ENCODE assay signal across 1 cellular context in the genomic region with DNA sequence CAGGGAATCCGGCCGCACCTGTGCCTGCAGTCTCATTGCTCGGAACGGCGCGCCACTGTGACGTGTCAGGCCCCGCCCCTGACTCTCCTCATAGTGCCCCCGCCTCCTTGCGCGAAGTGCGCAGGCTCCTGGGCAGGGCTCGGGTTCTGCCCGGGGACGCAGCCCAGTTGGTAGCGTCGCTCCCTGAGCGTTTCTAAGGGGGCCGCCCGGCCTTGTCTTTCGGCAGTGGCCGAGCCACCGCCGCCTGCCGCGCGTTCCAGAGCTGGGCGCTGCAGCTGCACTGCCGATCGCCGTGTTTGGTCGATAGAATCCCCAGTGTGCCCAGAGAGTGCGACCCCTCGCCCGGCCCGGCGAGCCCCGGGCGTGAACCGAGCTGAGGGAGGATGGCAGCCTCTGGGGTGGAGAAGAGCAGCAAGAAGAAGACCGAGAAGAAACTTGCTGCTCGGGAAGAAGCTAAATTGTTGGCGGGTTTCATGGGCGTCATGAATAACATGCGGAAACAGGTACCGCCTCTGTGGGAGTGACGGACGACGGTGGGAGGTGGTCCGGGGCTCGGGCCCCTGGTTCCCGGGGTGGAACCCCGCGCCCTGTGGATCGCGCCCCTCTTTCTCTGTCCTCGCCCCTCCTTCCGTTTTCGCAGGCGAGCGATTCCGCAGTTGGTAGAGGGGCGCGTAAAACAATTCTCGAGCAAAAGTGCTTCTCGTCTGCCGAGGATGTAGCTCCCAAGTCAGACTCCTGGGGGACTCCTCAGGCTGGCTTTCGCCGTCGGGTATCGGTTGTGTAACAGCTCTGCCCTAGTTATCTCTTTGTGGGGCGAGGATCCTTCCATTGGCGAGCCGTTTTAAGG.
TF ChIP-seq lines count a peak whose summit lies in the region.

A gene with protein sequence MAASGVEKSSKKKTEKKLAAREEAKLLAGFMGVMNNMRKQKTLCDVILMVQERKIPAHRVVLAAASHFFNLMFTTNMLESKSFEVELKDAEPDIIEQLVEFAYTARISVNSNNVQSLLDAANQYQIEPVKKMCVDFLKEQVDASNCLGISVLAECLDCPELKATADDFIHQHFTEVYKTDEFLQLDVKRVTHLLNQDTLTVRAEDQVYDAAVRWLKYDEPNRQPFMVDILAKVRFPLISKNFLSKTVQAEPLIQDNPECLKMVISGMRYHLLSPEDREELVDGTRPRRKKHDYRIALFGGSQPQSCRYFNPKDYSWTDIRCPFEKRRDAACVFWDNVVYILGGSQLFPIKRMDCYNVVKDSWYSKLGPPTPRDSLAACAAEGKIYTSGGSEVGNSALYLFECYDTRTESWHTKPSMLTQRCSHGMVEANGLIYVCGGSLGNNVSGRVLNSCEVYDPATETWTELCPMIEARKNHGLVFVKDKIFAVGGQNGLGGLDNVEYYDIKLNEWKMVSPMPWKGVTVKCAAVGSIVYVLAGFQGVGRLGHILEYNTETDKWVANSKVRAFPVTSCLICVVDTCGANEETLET (plus strand): TSS at position 142 of the 847 bp plus-strand sequence. CDS start 242 bp downstream, at position 384.

TF ChIP-seq in HEK293, 187 proteins besides CTCF, POLR2A, EP300 and RAD21 (continued from another document and continues in another):
- TF ChIP-seq, protein P1, sequence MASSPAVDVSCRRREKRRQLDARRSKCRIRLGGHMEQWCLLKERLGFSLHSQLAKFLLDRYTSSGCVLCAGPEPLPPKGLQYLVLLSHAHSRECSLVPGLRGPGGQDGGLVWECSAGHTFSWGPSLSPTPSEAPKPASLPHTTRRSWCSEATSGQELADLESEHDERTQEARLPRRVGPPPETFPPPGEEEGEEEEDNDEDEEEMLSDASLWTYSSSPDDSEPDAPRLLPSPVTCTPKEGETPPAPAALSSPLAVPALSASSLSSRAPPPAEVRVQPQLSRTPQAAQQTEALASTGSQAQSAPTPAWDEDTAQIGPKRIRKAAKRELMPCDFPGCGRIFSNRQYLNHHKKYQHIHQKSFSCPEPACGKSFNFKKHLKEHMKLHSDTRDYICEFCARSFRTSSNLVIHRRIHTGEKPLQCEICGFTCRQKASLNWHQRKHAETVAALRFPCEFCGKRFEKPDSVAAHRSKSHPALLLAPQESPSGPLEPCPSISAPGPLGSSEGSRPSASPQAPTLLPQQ (tag by site-specific recombination; IDR thresholded peaks at IDR 0.05): 0 out of 2 replicates have a peak, but pooled peaks have one; percentile 25
- TF ChIP-seq ZXDB (tag by site-specific recombination; IDR thresholded peaks at IDR 0.05) (peak; percentile 71; the same call in 1 of the 2 replicates), SCRT1 (tag by site-specific recombination; IDR thresholded peaks at IDR 0.05; ENCODE audit: borderline replicate concordance) (peak; percentile 26; the same call in 1 of the 2 replicates), ZNF174 (tag by site-specific recombination; IDR thresholded peaks at IDR 0.05) (no peak), ZNF175 (tag by site-specific recombination; IDR thresholded peaks at IDR 0.05) (no peak), ZFP69B (tag by site-specific recombination; IDR thresholded peaks at IDR 0.05) (no peak), ZNF626 (tag by site-specific recombination; IDR thresholded peaks at IDR 0.05) (no peak), MZF1 (tag by site-specific recombination; IDR thresholded peaks at IDR 0.05; ENCODE audit: borderline replicate concordance) (no peak), ZNF423 (tag by site-specific recombination; IDR thresholded peaks at IDR 0.05) (no peak), ZNF341 (tag by site-specific recombination; IDR thresholded peaks at IDR 0.05; ENCODE audit: low read depth) (peak; percentile 58), ZNF529 (tag by site-specific recombination; IDR thresholded peaks at IDR 0.05; ENCODE audit: insufficient replicate concordance) (no peak), HOXA7 (CRISPR knock-in tag; IDR thresholded peaks at IDR 0.05; ENCODE audit: borderline replicate concordance) (no peak), ZNF585B (tag by site-specific recombination; IDR thresholded peaks at IDR 0.05) (no peak), ZIC2 (tag by site-specific recombination; IDR thresholded peaks at IDR 0.05) (peak; percentile 50; the same call in 1 of the 2 replicates), ZNF132 (tag by site-specific recombination; IDR thresholded peaks at IDR 0.05; ENCODE audit: borderline replicate concordance) (no peak), ZFHX2 (tag by site-specific recombination; conservative IDR thresholded peaks at IDR 0.05) (no peak), ZNF670 (tag by site-specific recombination; IDR thresholded peaks at IDR 0.05; ENCODE audit: low read depth) (no peak), ZNF530 (tag by site-specific recombination; IDR thresholded peaks at IDR 0.05; ENCODE audit: low read depth) (no peak), ZNF658 (tag by site-specific recombination; IDR thresholded peaks at IDR 0.05) (no peak), ZSCAN23 (tag by site-specific recombination; IDR thresholded peaks at IDR 0.05) (no peak)
- TF ChIP-seq, protein P2, sequence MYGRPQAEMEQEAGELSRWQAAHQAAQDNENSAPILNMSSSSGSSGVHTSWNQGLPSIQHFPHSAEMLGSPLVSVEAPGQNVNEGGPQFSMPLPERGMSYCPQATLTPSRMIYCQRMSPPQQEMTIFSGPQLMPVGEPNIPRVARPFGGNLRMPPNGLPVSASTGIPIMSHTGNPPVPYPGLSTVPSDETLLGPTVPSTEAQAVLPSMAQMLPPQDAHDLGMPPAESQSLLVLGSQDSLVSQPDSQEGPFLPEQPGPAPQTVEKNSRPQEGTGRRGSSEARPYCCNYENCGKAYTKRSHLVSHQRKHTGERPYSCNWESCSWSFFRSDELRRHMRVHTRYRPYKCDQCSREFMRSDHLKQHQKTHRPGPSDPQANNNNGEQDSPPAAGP (tag by site-specific recombination; IDR thresholded peaks at IDR 0.05): peak; percentile 28; the same call in 1 of the 2 replicates
- TF ChIP-seq, protein P3, sequence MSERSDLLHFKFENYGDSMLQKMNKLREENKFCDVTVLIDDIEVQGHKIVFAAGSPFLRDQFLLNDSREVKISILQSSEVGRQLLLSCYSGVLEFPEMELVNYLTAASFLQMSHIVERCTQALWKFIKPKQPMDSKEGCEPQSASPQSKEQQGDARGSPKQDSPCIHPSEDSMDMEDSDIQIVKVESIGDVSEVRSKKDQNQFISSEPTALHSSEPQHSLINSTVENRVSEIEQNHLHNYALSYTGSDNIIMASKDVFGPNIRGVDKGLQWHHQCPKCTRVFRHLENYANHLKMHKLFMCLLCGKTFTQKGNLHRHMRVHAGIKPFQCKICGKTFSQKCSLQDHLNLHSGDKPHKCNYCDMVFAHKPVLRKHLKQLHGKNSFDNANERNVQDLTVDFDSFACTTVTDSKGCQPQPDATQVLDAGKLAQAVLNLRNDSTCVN (tag by site-specific recombination; optimal IDR thresholded peaks at IDR 0.05): peak; percentile 78
- TF ChIP-seq, protein P4, sequence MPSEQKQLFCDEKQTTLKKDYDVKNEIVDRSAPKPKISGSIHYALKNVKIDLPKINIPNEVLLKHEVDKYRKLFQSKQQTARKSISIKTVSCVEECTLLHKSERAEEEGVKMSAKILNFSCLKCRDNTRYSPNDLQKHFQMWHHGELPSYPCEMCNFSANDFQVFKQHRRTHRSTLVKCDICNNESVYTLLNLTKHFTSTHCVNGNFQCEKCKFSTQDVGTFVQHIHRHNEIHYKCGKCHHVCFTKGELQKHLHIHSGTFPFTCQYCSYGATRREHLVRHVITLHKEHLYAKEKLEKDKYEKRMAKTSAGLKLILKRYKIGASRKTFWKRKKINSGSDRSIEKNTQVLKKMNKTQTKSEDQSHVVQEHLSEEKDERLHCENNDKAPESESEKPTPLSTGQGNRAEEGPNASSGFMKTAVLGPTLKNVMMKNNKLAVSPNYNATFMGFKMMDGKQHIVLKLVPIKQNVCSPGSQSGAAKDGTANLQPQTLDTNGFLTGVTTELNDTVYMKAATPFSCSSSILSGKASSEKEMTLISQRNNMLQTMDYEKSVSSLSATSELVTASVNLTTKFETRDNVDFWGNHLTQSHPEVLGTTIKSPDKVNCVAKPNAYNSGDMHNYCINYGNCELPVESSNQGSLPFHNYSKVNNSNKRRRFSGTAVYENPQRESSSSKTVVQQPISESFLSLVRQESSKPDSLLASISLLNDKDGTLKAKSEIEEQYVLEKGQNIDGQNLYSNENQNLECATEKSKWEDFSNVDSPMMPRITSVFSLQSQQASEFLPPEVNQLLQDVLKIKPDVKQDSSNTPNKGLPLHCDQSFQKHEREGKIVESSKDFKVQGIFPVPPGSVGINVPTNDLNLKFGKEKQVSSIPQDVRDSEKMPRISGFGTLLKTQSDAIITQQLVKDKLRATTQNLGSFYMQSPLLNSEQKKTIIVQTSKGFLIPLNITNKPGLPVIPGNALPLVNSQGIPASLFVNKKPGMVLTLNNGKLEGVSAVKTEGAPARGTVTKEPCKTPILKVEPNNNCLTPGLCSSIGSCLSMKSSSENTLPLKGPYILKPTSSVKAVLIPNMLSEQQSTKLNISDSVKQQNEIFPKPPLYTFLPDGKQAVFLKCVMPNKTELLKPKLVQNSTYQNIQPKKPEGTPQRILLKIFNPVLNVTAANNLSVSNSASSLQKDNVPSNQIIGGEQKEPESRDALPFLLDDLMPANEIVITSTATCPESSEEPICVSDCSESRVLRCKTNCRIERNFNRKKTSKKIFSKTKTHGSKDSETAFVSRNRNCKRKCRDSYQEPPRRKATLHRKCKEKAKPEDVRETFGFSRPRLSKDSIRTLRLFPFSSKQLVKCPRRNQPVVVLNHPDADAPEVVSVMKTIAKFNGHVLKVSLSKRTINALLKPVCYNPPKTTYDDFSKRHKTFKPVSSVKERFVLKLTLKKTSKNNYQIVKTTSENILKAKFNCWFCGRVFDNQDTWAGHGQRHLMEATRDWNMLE (tag by site-specific recombination; conservative IDR thresholded peaks at IDR 0.05; ENCODE audit: low read depth): no peak
- TF ChIP-seq, protein P5, sequence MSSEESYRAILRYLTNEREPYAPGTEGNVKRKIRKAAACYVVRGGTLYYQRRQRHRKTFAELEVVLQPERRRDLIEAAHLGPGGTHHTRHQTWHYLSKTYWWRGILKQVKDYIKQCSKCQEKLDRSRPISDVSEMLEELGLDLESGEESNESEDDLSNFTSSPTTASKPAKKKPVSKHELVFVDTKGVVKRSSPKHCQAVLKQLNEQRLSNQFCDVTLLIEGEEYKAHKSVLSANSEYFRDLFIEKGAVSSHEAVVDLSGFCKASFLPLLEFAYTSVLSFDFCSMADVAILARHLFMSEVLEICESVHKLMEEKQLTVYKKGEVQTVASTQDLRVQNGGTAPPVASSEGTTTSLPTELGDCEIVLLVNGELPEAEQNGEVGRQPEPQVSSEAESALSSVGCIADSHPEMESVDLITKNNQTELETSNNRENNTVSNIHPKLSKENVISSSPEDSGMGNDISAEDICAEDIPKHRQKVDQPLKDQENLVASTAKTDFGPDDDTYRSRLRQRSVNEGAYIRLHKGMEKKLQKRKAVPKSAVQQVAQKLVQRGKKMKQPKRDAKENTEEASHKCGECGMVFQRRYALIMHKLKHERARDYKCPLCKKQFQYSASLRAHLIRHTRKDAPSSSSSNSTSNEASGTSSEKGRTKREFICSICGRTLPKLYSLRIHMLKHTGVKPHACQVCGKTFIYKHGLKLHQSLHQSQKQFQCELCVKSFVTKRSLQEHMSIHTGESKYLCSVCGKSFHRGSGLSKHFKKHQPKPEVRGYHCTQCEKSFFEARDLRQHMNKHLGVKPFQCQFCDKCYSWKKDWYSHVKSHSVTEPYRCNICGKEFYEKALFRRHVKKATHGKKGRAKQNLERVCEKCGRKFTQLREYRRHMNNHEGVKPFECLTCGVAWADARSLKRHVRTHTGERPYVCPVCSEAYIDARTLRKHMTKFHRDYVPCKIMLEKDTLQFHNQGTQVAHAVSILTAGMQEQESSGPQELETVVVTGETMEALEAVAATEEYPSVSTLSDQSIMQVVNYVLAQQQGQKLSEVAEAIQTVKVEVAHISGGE (tag by site-specific recombination; conservative IDR thresholded peaks at IDR 0.05; ENCODE audit: low read depth): no peak
- TF ChIP-seq, protein P6, sequence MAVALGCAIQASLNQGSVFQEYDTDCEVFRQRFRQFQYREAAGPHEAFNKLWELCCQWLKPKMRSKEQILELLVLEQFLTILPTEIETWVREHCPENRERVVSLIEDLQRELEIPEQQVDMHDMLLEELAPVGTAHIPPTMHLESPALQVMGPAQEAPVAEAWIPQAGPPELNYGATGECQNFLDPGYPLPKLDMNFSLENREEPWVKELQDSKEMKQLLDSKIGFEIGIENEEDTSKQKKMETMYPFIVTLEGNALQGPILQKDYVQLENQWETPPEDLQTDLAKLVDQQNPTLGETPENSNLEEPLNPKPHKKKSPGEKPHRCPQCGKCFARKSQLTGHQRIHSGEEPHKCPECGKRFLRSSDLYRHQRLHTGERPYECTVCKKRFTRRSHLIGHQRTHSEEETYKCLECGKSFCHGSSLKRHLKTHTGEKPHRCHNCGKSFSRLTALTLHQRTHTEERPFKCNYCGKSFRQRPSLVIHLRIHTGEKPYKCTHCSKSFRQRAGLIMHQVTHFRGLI (tag by site-specific recombination; IDR thresholded peaks at IDR 0.05): peak; percentile 93
- TF ChIP-seq, protein P7, sequence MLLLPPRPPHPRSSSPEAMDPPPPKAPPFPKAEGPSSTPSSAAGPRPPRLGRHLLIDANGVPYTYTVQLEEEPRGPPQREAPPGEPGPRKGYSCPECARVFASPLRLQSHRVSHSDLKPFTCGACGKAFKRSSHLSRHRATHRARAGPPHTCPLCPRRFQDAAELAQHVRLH (tag by site-specific recombination; IDR thresholded peaks at IDR 0.05): no peak
- TF ChIP-seq, protein P8, sequence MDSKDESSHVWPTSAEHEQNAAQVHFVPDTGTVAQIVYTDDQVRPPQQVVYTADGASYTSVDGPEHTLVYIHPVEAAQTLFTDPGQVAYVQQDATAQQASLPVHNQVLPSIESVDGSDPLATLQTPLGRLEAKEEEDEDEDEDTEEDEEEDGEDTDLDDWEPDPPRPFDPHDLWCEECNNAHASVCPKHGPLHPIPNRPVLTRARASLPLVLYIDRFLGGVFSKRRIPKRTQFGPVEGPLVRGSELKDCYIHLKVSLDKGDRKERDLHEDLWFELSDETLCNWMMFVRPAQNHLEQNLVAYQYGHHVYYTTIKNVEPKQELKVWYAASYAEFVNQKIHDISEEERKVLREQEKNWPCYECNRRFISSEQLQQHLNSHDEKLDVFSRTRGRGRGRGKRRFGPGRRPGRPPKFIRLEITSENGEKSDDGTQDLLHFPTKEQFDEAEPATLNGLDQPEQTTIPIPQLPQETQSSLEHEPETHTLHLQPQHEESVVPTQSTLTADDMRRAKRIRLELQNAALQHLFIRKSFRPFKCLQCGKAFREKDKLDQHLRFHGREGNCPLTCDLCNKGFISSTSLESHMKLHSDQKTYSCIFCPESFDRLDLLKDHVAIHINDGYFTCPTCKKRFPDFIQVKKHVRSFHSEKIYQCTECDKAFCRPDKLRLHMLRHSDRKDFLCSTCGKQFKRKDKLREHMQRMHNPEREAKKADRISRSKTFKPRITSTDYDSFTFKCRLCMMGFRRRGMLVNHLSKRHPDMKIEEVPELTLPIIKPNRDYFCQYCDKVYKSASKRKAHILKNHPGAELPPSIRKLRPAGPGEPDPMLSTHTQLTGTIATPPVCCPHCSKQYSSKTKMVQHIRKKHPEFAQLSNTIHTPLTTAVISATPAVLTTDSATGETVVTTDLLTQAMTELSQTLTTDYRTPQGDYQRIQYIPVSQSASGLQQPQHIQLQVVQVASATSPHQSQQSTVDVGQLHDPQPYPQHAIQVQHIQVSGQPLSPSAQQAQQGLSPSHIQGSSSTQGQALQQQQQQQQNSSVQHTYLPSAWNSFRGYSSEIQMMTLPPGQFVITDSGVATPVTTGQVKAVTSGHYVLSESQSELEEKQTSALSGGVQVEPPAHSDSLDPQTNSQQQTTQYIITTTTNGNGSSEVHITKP (tag by site-specific recombination; IDR thresholded peaks at IDR 0.05): peak; percentile 84
- TF ChIP-seq, protein P9, sequence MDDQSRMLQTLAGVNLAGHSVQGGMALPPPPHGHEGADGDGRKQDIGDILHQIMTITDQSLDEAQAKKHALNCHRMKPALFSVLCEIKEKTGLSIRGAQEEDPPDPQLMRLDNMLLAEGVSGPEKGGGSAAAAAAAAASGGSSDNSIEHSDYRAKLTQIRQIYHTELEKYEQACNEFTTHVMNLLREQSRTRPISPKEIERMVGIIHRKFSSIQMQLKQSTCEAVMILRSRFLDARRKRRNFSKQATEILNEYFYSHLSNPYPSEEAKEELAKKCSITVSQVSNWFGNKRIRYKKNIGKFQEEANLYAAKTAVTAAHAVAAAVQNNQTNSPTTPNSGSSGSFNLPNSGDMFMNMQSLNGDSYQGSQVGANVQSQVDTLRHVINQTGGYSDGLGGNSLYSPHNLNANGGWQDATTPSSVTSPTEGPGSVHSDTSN (CRISPR knock-in tag; IDR thresholded peaks at IDR 0.05): peak; percentile 70; the same call in 1 of the 2 replicates
